ENCODE assay signal across 38 cellular contexts in the genomic region with DNA sequence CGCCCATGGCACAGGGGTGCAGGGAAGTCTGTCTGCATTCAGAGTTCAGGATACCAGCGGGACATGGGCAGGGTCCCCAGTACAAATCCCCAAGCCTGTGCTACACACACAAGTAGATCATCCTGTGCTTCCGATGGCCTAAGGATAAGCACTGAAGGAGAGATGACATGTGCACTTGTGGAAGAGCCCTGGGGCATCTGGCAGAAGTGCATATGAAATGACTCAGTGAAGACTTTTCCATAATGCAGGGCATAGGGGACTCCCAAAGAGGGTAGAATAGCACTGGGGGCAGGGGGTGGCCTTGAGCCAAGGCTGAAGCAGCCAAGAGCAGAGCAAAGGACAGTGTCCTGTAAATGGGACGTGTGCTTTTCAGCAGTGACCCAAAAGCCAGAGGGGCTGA. TPM values are rescaled to one million over a fixed set of nuclear protein-coding genes. Genes with fewer than 3 reads are reported as not detected.
"Had no signal": no experiment of that assay in that cellular context is flagged by ENCODE, and none has a peak within 500 bp of the region (broad histone marks: within the 10 kb centered on the region; RNA-seq: fewer than 3 reads in every experiment).

No MANE protein-coding gene starts in this region.

- H2AFZ ChIP-seq: PC-9 had no signal

- H3K27me3 ChIP-seq: adrenal gland, body of pancreas, breast epithelium, SJSA1 had no signal

- H3K9me3 ChIP-seq: adrenal gland, body of pancreas, SK-N-SH had no signal

- H3K27me3 Mint-ChIP-seq: activated CD4-positive, alpha-beta memory T cell treated with anti-CD3 and anti-CD28 coated beads for 36 hours; T-cell; T-helper 17 cell had no signal

- H3K4me1 Mint-ChIP-seq: activated B cell treated with CpG ODN at 0.5 μM for 24 hours had no signal

- H3K9me3 Mint-ChIP-seq: activated CD4-positive, alpha-beta memory T cell treated with anti-CD3 and anti-CD28 coated beads for 36 hours; activated T-cell treated with anti-CD3 and anti-CD28 coated beads, Interleukin-2, amount 50 U/mL, for 4 hours; activated T-helper 1 cell treated with anti-CD3 and anti-CD28 coated beads, Interleukin-12 subunit alpha, Interleukin-12 subunit beta, Interleukin-2, Interleukin-4 antibody, amounts not matched to agents 30 ng/mL and 10 ng/mL and 1 ng/mL, durations not matched to agents 14 hours and 24 hours and 36 hours had no signal

- ATAC-seq: activated naive CD4-positive, alpha-beta T cell treated with anti-CD3 and anti-CD28 coated beads, Interleukin-2, amount 50 U/mL, for 72 hours; activated T-cell treated with anti-CD3 and anti-CD28 coated beads, Interleukin-2, amount 50 U/mL, for 4 hours; body of pancreas; T-cell; T-helper 17 cell had no signal

- H3K4me1 ChIP-seq: adrenal gland, body of pancreas, breast epithelium, SJSA1 had no signal

- H3K36me3 ChIP-seq: adrenal gland, breast epithelium, SJSA1 had no signal

- DNase-seq: activated B cell treated with CpG ODN at 0.5 μM for 24 hours; activated CD4-positive, alpha-beta memory T cell treated with anti-CD3 and anti-CD28 coated beads for 36 hours; activated CD4-positive, alpha-beta T cell treated with anti-CD3 and anti-CD28 coated beads for 4 hours; activated CD4-positive, alpha-beta T cell treated with anti-CD3 and anti-CD28 coated beads, Interleukin-2, amount 50 U/mL, for 1 hour; activated CD4-positive, CD25-positive, alpha-beta regulatory T cell treated with anti-CD3 and anti-CD28 coated beads, Interleukin-2, amount 50 U/mL, for 72 hours; activated gamma-delta T cell treated with Interleukin-2 at 50 U/mL for 16 hours; activated naive CD4-positive, alpha-beta T cell treated with anti-CD3 and anti-CD28 coated beads for 36 hours; activated T-cell treated with anti-CD3 and anti-CD28 coated beads for 4 hours; activated T-cell treated with anti-CD3 and anti-CD28 coated beads, Interleukin-2, amount 50 U/mL, for 4 hours; body of pancreas; caudate nucleus; cerebellar nuclear complex; Kasumi-1; KG1; MM.1S; NCI-H1092 treated with DMSO at 0.1 percent for 48 hours; NCI-H1417; NCI-H146; NCI-H187; NCI-H2029 treated with DMSO at 0.1 percent for 48 hours; NCI-H2171 treated with DMSO at 0.1 percent for 48 hours; NCI-H226; NCI-H526; NCI-H748 treated with DMSO at 0.1 percent for 48 hours; NK-92 treated with Interleukin-12 subunit alpha and Interleukin-12 subunit beta, amount 100 ng/mL, for 24 hours; PC-9; SHP77 treated with DMSO at 0.1 percent for 48 hours; SK-N-SH; T-cell; T-helper 17 cell had no signal

- H3K4me3 ChIP-seq: adrenal gland, body of pancreas, breast epithelium, PC-9, SJSA1 had no signal

- H3K4me2 ChIP-seq: PC-9, SK-N-SH had no signal

- FAIRE-seq: astrocyte, RCC 7860 had no signal

- H3K27ac ChIP-seq: adrenal gland, body of pancreas, breast epithelium, PC-9, SJSA1, VCaP had no signal

- H3K9ac ChIP-seq: SK-N-SH had no signal

- H3K4me3 Mint-ChIP-seq: activated B cell treated with CpG ODN at 0.5 μM for 24 hours; activated CD4-positive, alpha-beta memory T cell treated with anti-CD3 and anti-CD28 coated beads for 36 hours; activated naive CD4-positive, alpha-beta T cell treated with anti-CD3 and anti-CD28 coated beads for 36 hours; activated T-cell treated with anti-CD3 and anti-CD28 coated beads, Interleukin-2, amount 50 U/mL, for 4 hours; activated T-helper 1 cell treated with anti-CD3 and anti-CD28 coated beads, Interleukin-12 subunit alpha, Interleukin-12 subunit beta, Interleukin-2, Interleukin-4 antibody, amounts not matched to agents 30 ng/mL and 10 ng/mL and 1 ng/mL, durations not matched to agents 14 hours and 24 hours and 36 hours; T-cell; T-helper 17 cell had no signal

- H3K27ac Mint-ChIP-seq: activated B cell treated with CpG ODN at 0.5 μM for 24 hours; activated CD4-positive, alpha-beta memory T cell treated with anti-CD3 and anti-CD28 coated beads for 36 hours; activated naive CD4-positive, alpha-beta T cell treated with anti-CD3 and anti-CD28 coated beads for 36 hours; activated naive CD4-positive, alpha-beta T cell treated with anti-CD3 and anti-CD28 coated beads, Interleukin-2, amount 50 U/mL, for 72 hours; activated T-helper 1 cell treated with anti-CD3 and anti-CD28 coated beads, Interleukin-12 subunit alpha, Interleukin-12 subunit beta, Interleukin-2, Interleukin-4 antibody, amounts not matched to agents 30 ng/mL and 10 ng/mL and 1 ng/mL, durations not matched to agents 14 hours and 24 hours and 36 hours; T-cell; T-helper 17 cell had no signal

RNA-seq across cellular contexts. Expression of gene ADAMTS17, which starts 22.9 kb away (rescaled TPM):
- polyA plus RNA-seq: SK-N-SH had no signal
